16 cellular contexts compared by ENCODE assay signal in genomic region chr3:179760944-179761343, GRCh38.
DNase-seq lines count a peak whose midpoint lies in the region; ATAC-seq and TF ChIP-seq lines count a peak whose summit lies in the region.
"Had no signal": no experiment of that assay in that cellular context is flagged by ENCODE, and none has a peak within 500 bp of the region (broad histone marks: within the 10 kb centered on the region; RNA-seq: fewer than 3 reads in every experiment).

No MANE protein-coding gene starts in this region.

- no peak overlapping the region for H3K4me3 Mint-ChIP-seq in type B pancreatic cell
- H3K4me3 Mint-ChIP-seq: CD4-positive, CD25-positive, alpha-beta regulatory T cell; central memory CD8-positive, alpha-beta T cell; memory B cell had no signal

- no peak overlapping the region for H3K27ac Mint-ChIP-seq in type B pancreatic cell
- H3K27ac Mint-ChIP-seq: CD4-positive, CD25-positive, alpha-beta regulatory T cell; memory B cell had no signal

- no peak overlapping the region for H2AFZ ChIP-seq in hepatocyte

- no peak overlapping the region for H3K4me2 ChIP-seq in hepatocyte

- 88% methylated on average over 8 of the region's 8 CpGs for WGBS in hepatocyte (ENCODE audit: low lambda C conversion rate, missing lambda C conversion rate)

- peaks cover 33% of the 10 kb centered on the region for H3K36me3 Mint-ChIP-seq in type B pancreatic cell

- H4K20me1 ChIP-seq in hepatocyte (ENCODE audit: insufficient read depth, poor library complexity, severe bottlenecking), result no peaks in the 10 kb centered on the region

- H3K4me3 ChIP-seq in BE2C (ENCODE audit: low read depth, low read length) (no peak overlapping the region), hepatocyte (no peak overlapping the region)
- H3K4me3 ChIP-seq: heart right ventricle had no signal

- peaks cover 8% of the 10 kb centered on the region for H3K36me3 ChIP-seq in BE2C
- no peaks in the 10 kb centered on the region for H3K36me3 ChIP-seq in hepatocyte (replicated peaks; ENCODE audit: insufficient read depth, low read depth)

- H3K9me3 Mint-ChIP-seq in type B pancreatic cell, result no peaks in the 10 kb centered on the region
- H3K9me3 Mint-ChIP-seq: CD4-positive, CD25-positive, alpha-beta regulatory T cell; central memory CD8-positive, alpha-beta T cell; memory B cell had no signal

- no peaks in the 10 kb centered on the region for H3K4me1 Mint-ChIP-seq in type B pancreatic cell (ENCODE audit: unreplicated experiment)
- H3K4me1 Mint-ChIP-seq: CD4-positive, CD25-positive, alpha-beta regulatory T cell; central memory CD8-positive, alpha-beta T cell; memory B cell had no signal

- H3K9me3 ChIP-seq in BE2C (no peaks in the 10 kb centered on the region), hepatocyte (ENCODE audit: low read depth) (no peaks in the 10 kb centered on the region)
- H3K9me3 ChIP-seq: heart right ventricle had no signal

- no peak for ATAC-seq in GM18502 (IDR thresholded peaks at IDR 0.05; ENCODE audit: poor library complexity, unreplicated experiment)
- ATAC-seq: heart right ventricle had no signal

- H3K27me3 ChIP-seq in BE2C (no peaks in the 10 kb centered on the region), hepatocyte (no peaks in the 10 kb centered on the region)
- H3K27me3 ChIP-seq: heart right ventricle had no signal

- H3K27ac ChIP-seq in hepatocyte, result no peak overlapping the region
- H3K27ac ChIP-seq: heart right ventricle, VCaP had no signal

- no peaks in the 10 kb centered on the region for H3K79me2 ChIP-seq in hepatocyte

- DNase-seq in BE2C, result peak; percentile 16
- DNase-seq in Kasumi-1 (lab: John Stamatoyannopoulos, UW), result peak; percentile 80 to 81
- DNase-seq in amniotic epithelial cell (ENCODE audit: low read depth), result peak; percentile 86
- DNase-seq in hepatocyte (ENCODE audit: low spot score), result peak; percentile 7
- DNase-seq in middle frontal gyrus (ENCODE audit: extremely low spot score, low spot score), result no peak
- DNase-seq in type B pancreatic cell (ENCODE audit: extremely low spot score, unreplicated experiment), result no peak
- no peak for DNase-seq in germinal center (ENCODE audit: low spot score)
- DNase-seq: CD4-positive, CD25-positive, alpha-beta regulatory T cell; H7; heart right ventricle; NCI-H1105 treated with DMSO at 0.1 percent for 48 hours; substantia nigra had no signal

- H3K9me2 ChIP-seq in hepatocyte (replicated peaks; ENCODE audit: insufficient read depth), result no peaks in the 10 kb centered on the region

- TF ChIP-seq CTCF in BE2C (IDR thresholded peaks at IDR 0.05; ENCODE audit: low read depth, low read length) (no peak), hepatocyte (IDR thresholded peaks at IDR 0.05; ENCODE audit: poor library complexity) (no peak), type B pancreatic cell (conservative IDR thresholded peaks at IDR 0.05) (no peak)

- no peaks in the 10 kb centered on the region for H3K27me3 Mint-ChIP-seq in type B pancreatic cell
- H3K27me3 Mint-ChIP-seq: CD4-positive, CD25-positive, alpha-beta regulatory T cell; central memory CD8-positive, alpha-beta T cell; memory B cell had no signal

- H3K4me1 ChIP-seq in BE2C, result no peaks in the 10 kb centered on the region; the same call in 1 of the 2 replicates
- no peaks in the 10 kb centered on the region for H3K4me1 ChIP-seq in hepatocyte (ENCODE audit: insufficient read depth)

Comparison
In these comparisons a context has a peak if more than half of its experiments do, and no peak if none do; other contexts are left out.
1. DNase-seq: peak in BE2C (single experiment), Kasumi-1 (2 of 2), amniotic epithelial cell (single experiment) and hepatocyte (single experiment); none in middle frontal gyrus (single experiment), type B pancreatic cell (single experiment) and germinal center (single experiment).